25 cellular contexts compared by ENCODE assay signal in genomic region chr10:112996462-112996861, GRCh38. TPM values are rescaled to one million over a fixed set of nuclear protein-coding genes. Genes with fewer than 3 reads are reported as not detected.
A peak's percentile ranks its signal among the peaks of the same experiment; 100 is the strongest.
DNase-seq lines count a peak whose midpoint lies in the region; ATAC-seq, FAIRE-seq and TF ChIP-seq lines count a peak whose summit lies in the region.
"Had no signal": no experiment of that assay in that cellular context is flagged by ENCODE, and none has a peak within 500 bp of the region (broad histone marks: within the 10 kb centered on the region; RNA-seq: fewer than 3 reads in every experiment).

No MANE protein-coding gene starts in this region.

- H2BK5ac ChIP-seq in H1 (ENCODE audit: low read depth, low read length), result 0 out of 2 replicates have a peak overlapping the region, but pooled peaks have one; percentile 8

- peak overlapping the region; percentile 17; the same call in 1 of the 2 replicates for H3K4me2 ChIP-seq in OCI-LY7 (ENCODE audit: low read length)
- no peak overlapping the region for H3K4me2 ChIP-seq in H1 (ENCODE audit: insufficient read depth in 1 of 2, low read depth in 2 of 2, low read length in 2 of 2)
- no peak overlapping the region for H3K4me2 ChIP-seq in GM23248 (ENCODE audit: unreplicated experiment)

- H2BK15ac ChIP-seq in H1 (ENCODE audit: low read length), result no peak overlapping the region

- H4K91ac ChIP-seq in H1 (replicated peaks; ENCODE audit: insufficient read length, low read length), result no peak overlapping the region

- TF ChIP-seq CTCF in OCI-LY7 (conservative IDR thresholded peaks at IDR 0.05; ENCODE audit: low read length) (no peak), H1 (IDR thresholded peaks at IDR 0.05; ENCODE audit: control extremely low read depth in 1 of 3, insufficient read depth in 1 of 3, low read depth in 1 of 3, low read length in 3 of 3) (no peak), sigmoid colon (IDR thresholded peaks at IDR 0.05) (no peak)

- ATAC-seq in GM18519 (IDR thresholded peaks at IDR 0.05; ENCODE audit: low FRiP score, unreplicated experiment), result peak; percentile 47
- no peak for ATAC-seq in HG03045 (IDR thresholded peaks at IDR 0.05; ENCODE audit: unreplicated experiment)
- ATAC-seq: PC-3, SK-N-SH treated with all-trans-retinoic acid at 6 μM for 48 hours had no signal

- H3K79me2 ChIP-seq in OCI-LY7 (ENCODE audit: insufficient read depth, low read depth, low read length) (no peaks in the 10 kb centered on the region), H1 (ENCODE audit: control insufficient read depth in 1 of 2, insufficient read depth in 2 of 2, low read length in 2 of 2) (peaks cover 40 to 98% of the 10 kb centered on the region in 2 experiments), GM23248 (ENCODE audit: insufficient read depth) (peaks cover 99% of the 10 kb centered on the region)

- H3K4me3 ChIP-seq in OCI-LY7 (ENCODE audit: low read depth, low read length, poor library complexity, severe bottlenecking) (no peak overlapping the region), H1 (ENCODE audit: extremely low read depth in 1 of 4, insufficient read depth in 2 of 4, low read depth in 3 of 4, low read length in 4 of 4) (no peak overlapping the region), sigmoid colon (no peak overlapping the region), GM23248 (no peak overlapping the region)

- H3K4me1 ChIP-seq in OCI-LY7 (ENCODE audit: insufficient read depth, low read length, poor library complexity, severe bottlenecking), result peaks cover 9% of the 10 kb centered on the region
- H3K4me1 ChIP-seq in H1 (replicated peaks in 1 of 4; ENCODE audit: control insufficient read depth in 3 of 4, insufficient read depth in 4 of 4, low read length in 3 of 4), result peaks cover 0 to 10% (median 3%) of the 10 kb centered on the region in 4 experiments; a peak in 3 of 7 replicates
- H3K4me1 ChIP-seq in sigmoid colon, result peaks cover 0 to 55% (median 51%) of the 10 kb centered on the region in 4 donors
- peaks cover 4% of the 10 kb centered on the region for H3K4me1 ChIP-seq in GM23248 (ENCODE audit: insufficient read depth)
- H3K4me1 ChIP-seq: Caco-2 had no signal

- H3K79me1 ChIP-seq in H1 (ENCODE audit: low read depth, low read length), result peaks cover 29% of the 10 kb centered on the region; the same call in 1 of the 2 replicates

- H3K27me3 ChIP-seq in H1 (replicated peaks in 1 of 4; ENCODE audit: control insufficient read depth in 3 of 4, extremely low read depth in 1 of 4, insufficient read depth in 3 of 4, low read length in 3 of 4) (no peaks in the 10 kb centered on the region), sigmoid colon (no peaks in the 10 kb centered on the region), GM23248 (replicated peaks; ENCODE audit: insufficient read depth) (no peaks in the 10 kb centered on the region)

- H3K23me2 ChIP-seq in H1 (ENCODE audit: low read depth, low read length), result no peaks in the 10 kb centered on the region

- no peak overlapping the region for H3K9ac ChIP-seq in H1 (replicated peaks in 1 of 4; ENCODE audit: extremely low read depth in 1 of 4, low read depth in 3 of 4, low read length in 3 of 4)
- no peak overlapping the region for H3K9ac ChIP-seq in GM23248

- peaks cover 7% of the 10 kb centered on the region; the same call in 1 of the 2 replicates for H3F3A ChIP-seq in GM23248 (ENCODE audit: insufficient read depth)

- no peak overlapping the region for H2BK12ac ChIP-seq in H1 (ENCODE audit: low read depth, low read length)

- no peak overlapping the region for H2BK20ac ChIP-seq in H1 (ENCODE audit: low read length)

- H3K27ac ChIP-seq in OCI-LY7 (ENCODE audit: low read depth, low read length, poor library complexity, severe bottlenecking), result no peak overlapping the region
- no peak overlapping the region for H3K27ac ChIP-seq in H1 (ENCODE audit: low read depth, low read length)
- H3K27ac ChIP-seq in sigmoid colon, result no peak overlapping the region
- H3K27ac ChIP-seq in GM23248, result no peak overlapping the region
- H3K27ac ChIP-seq: RWPE1 had no signal

- TF ChIP-seq POLR2A in H1 (IDR thresholded peaks at IDR 0.05; ENCODE audit: control extremely low read depth in 1 of 2, low read depth in 2 of 2, low read length in 2 of 2) (no peak), sigmoid colon (IDR thresholded peaks at IDR 0.05) (no peak)

- intact Hi-C loops in OCI-LY7 (cut with micrococcal nuclease; ENCODE audit: unreplicated experiment) (no loop called here), sigmoid colon (cut with DNase I) (loop anchor here (5.0 kb wide), 1 partner anchor 44 kb away; the partner anchor contains the start of gene TCF7L2)

- DNase-seq in OCI-LY7 (ENCODE audit: low spot score) (peak; percentile 14), H1 (ENCODE audit: low read depth in 1 of 2, low spot score in 2 of 2) (no peak), sigmoid colon (no peak), GM23248 (no peak), GOT3 (lab: John Stamatoyannopoulos, UW) (no peak)
- DNase-seq: Caco-2; CD4-positive, alpha-beta memory T cell; DMS 273 treated with DMSO at 0.1 percent for 48 hours; DMS79 treated with DMSO at 0.1 percent for 48 hours; H9; HFFc6; KG1; NCI-H1105 treated with DMSO at 0.1 percent for 48 hours; NCI-H2029 treated with DMSO at 0.1 percent for 48 hours; NCI-H2171; NCI-H345; NCI-H526; PC-3; SHP77 treated with DMSO at 0.1 percent for 48 hours had no signal

- no peak overlapping the region for H3K18ac ChIP-seq in H1 (ENCODE audit: extremely low read depth, low read length)

- H3K4ac ChIP-seq in H1 (replicated peaks; ENCODE audit: insufficient read length, low read depth, low read length), result no peak overlapping the region

- H4K8ac ChIP-seq in H1 (ENCODE audit: extremely low read depth, insufficient read depth, low read length), result no peak overlapping the region

- BruUV-seq in OCI-LY7 (replicated peaks; lab: Mats Ljungman, UMichigan), result no TSS peak

- H3K9me3 ChIP-seq in OCI-LY7 (ENCODE audit: low read length), result no peaks in the 10 kb centered on the region
- H3K9me3 ChIP-seq in H1 (ENCODE audit: insufficient read depth in 2 of 2, low read depth in 1 of 2, low read length in 1 of 2), result no peaks in the 10 kb centered on the region
- no peaks in the 10 kb centered on the region for H3K9me3 ChIP-seq in sigmoid colon
- H3K9me3 ChIP-seq in GM23248 (ENCODE audit: low read depth), result no peaks in the 10 kb centered on the region
- H3K9me3 ChIP-seq: Caco-2 had no signal

- H2AFZ ChIP-seq in OCI-LY7 (ENCODE audit: low read length), result no peak overlapping the region
- no peak overlapping the region for H2AFZ ChIP-seq in H1 (ENCODE audit: low read length)
- no peak overlapping the region for H2AFZ ChIP-seq in GM23248

- no peak for TF ChIP-seq EP300 in H1 (IDR thresholded peaks at IDR 0.05; ENCODE audit: borderline replicate concordance in 1 of 2, low read depth in 2 of 2, low read length in 2 of 2)
- TF ChIP-seq EP300 in sigmoid colon (IDR thresholded peaks at IDR 0.05), result no peak

- no peak for TF ChIP-seq RAD21 in H1 (IDR thresholded peaks at IDR 0.05 in 1 of 2, conservative IDR thresholded peaks at IDR 0.05 in 1 of 2; ENCODE audit: low read depth in 2 of 2, low read length in 2 of 2)

- H3K36me3 ChIP-seq in OCI-LY7 (ENCODE audit: insufficient read depth, low read length), result no peaks in the 10 kb centered on the region
- peaks cover 0 to 16% (median 2%) of the 10 kb centered on the region in 4 experiments; a peak in 3 of 8 replicates for H3K36me3 ChIP-seq in H1 (ENCODE audit: control insufficient read depth in 2 of 4, insufficient read depth in 4 of 4, low read length in 3 of 4)
- no peaks in the 10 kb centered on the region for H3K36me3 ChIP-seq in sigmoid colon
- H3K36me3 ChIP-seq in GM23248 (ENCODE audit: low read depth), result no peaks in the 10 kb centered on the region

- H4K5ac ChIP-seq in H1 (ENCODE audit: insufficient read length, low read depth, low read length), result no peak overlapping the region

- no peak overlapping the region for H3K23ac ChIP-seq in H1 (ENCODE audit: insufficient read length)

- FAIRE-seq in H1 (lab: Jason Lieb, UNC), result no peak
- FAIRE-seq: GM18507, GM19239 had no signal

- H3K14ac ChIP-seq in H1 (ENCODE audit: insufficient read length), result no peak overlapping the region

- 96% methylated on average over 3 of the region's 3 CpGs; no CpG with 5 or more reads in 1 of the 2 experiments for WGBS in H1 (ENCODE audit: extremely low coverage in 1 of 2, insufficient coverage in 1 of 2, insufficient read length in 1 of 2, insufficient replicate concordance in 2 of 2, low coverage in 1 of 2, low lambda C conversion rate in 2 of 2, missing lambda C conversion rate in 1 of 2), 2 experiments
- WGBS in sigmoid colon, 2 donors, result 79 to 93% methylated on average over 3 of the region's 3 CpGs
- 92 to 95% methylated on average over 3 of the region's 3 CpGs for WGBS in GM23248 (ENCODE audit: low coverage in 1 of 2, low lambda C conversion rate in 2 of 2, missing lambda C conversion rate in 2 of 2), 2 experiments

- no peak overlapping the region for H2BK120ac ChIP-seq in H1 (replicated peaks; ENCODE audit: low read depth, low read length)

- in situ Hi-C loops in GM23248 (cut with MboI), result no loop called here

- CTCF ChIA-PET in OCI-LY7 (lab: Charles Lee; ENCODE audit: unreplicated experiment), result interaction anchor here (0.5 kb wide), 1 partner anchor 135 kb away, joined by 3 read pairs; no protein-coding TSS in a partner anchor
- CTCF ChIA-PET in H1 (lab: Charles Lee; ENCODE audit: partially characterized antibody), result interaction anchor here (0.9 to 1.3 kb wide), 4 partner anchors 13 to 19 kb away, joined by 3 to 4 read pairs (median 3); no protein-coding TSS in a partner anchor

- H3K9me2 ChIP-seq in OCI-LY7 (ENCODE audit: insufficient read depth, low read length), result no peaks in the 10 kb centered on the region
- H3K9me2 ChIP-seq in GM23248 (ENCODE audit: insufficient read depth), result no peaks in the 10 kb centered on the region

- H2AK5ac ChIP-seq in H1 (ENCODE audit: low read depth, low read length), result no peak overlapping the region

- H3K56ac ChIP-seq in H1 (replicated peaks; ENCODE audit: insufficient read length, low read depth, low read length), result no peak overlapping the region

- H4K20me1 ChIP-seq in OCI-LY7 (ENCODE audit: insufficient read depth, low read length), result no peaks in the 10 kb centered on the region; the same call in 1 of the 2 replicates
- peaks cover 29 to 30% of the 10 kb centered on the region in 2 experiments for H4K20me1 ChIP-seq in H1 (replicated peaks in 1 of 2; ENCODE audit: control insufficient read depth in 1 of 2, insufficient read depth in 2 of 2, low read length in 2 of 2)
- H4K20me1 ChIP-seq in GM23248 (ENCODE audit: insufficient read depth), result peaks cover 25% of the 10 kb centered on the region; the same call in 1 of the 2 replicates

- POLR2A ChIA-PET in OCI-LY7 (lab: Charles Lee), result no interaction called here
- POLR2A ChIA-PET in H1 (lab: Charles Lee; ENCODE audit: partially characterized antibody), result interaction anchor here (1.4 to 2.2 kb wide), 4 partner anchors 8 to 17 kb away, joined by 3 to 11 read pairs (median 4); no protein-coding TSS in a partner anchor

RNA-seq across cellular contexts. Expression of gene TCF7L2, which starts 46.4 kb away (rescaled TPM):
- total RNA-seq in OCI-LY7 (2014; rRNA removed; shearing (Covaris generic)), result 1.3 and 2.8 TPM in 2 replicates
- total RNA-seq in OCI-LY7 (2022) (8.0 and 8.5 TPM in 2 replicates), sigmoid colon (10 to 100 TPM; 15.3 to 40.4 (median 23.3) TPM)
- total RNA-seq in H1 (2021; fragmentation: NEBNext Ultra II Directional; extraction: Animal tissue kit (Norgen Biotek cat#: 25700)), result 63.7 and 67.3 TPM in 2 replicates
- polyA plus RNA-seq in H1 (2011; rRNA removed) (33.9 and 52.6 TPM in 2 replicates), sigmoid colon (10 to 100 TPM; 30.0 to 32.0 (median 31.7) TPM), GM23248 (2016; fragmentation: Nextera tagmentation; extraction: Ambion mirVana) (18.2 and 19.3 TPM in 2 replicates)
- polyA plus RNA-seq in H1 (2011; cell fraction: cytosol; rRNA removed), result 15.1 TPM
- 89.0 TPM for polyA plus RNA-seq in H1 (2011; cell fraction: nucleus; rRNA removed)
- 60.9 to 109 TPM (median 93.0 TPM) in 4 replicates for polyA plus RNA-seq in H1 (2012, experiment 1 of 2)
- 26.5 TPM for polyA plus RNA-seq in H1 (2012, experiment 2 of 2)
- 79.6 TPM for polyA plus RNA-seq in H1 (2013, experiment 1 of 2)
- 75.5 TPM for polyA plus RNA-seq in H1 (2013, experiment 2 of 2)
- 33.9 and 38.1 TPM in 2 replicates for polyA minus RNA-seq in H1 (2011; rRNA and poly(A)+ RNA removed)
- 58.9 TPM for polyA minus RNA-seq in H1 (2011; cell fraction: cytosol; rRNA and poly(A)+ RNA removed)
- 106 TPM for polyA minus RNA-seq in H1 (2011; cell fraction: nucleus; rRNA and poly(A)+ RNA removed)
- 4.2 and 6.2 TPM in 2 replicates for total RNA-seq in GM23248 (2014; rRNA removed; shearing (Covaris generic))
